1 cellular context compared by ENCODE assay signal in the genomic region with DNA sequence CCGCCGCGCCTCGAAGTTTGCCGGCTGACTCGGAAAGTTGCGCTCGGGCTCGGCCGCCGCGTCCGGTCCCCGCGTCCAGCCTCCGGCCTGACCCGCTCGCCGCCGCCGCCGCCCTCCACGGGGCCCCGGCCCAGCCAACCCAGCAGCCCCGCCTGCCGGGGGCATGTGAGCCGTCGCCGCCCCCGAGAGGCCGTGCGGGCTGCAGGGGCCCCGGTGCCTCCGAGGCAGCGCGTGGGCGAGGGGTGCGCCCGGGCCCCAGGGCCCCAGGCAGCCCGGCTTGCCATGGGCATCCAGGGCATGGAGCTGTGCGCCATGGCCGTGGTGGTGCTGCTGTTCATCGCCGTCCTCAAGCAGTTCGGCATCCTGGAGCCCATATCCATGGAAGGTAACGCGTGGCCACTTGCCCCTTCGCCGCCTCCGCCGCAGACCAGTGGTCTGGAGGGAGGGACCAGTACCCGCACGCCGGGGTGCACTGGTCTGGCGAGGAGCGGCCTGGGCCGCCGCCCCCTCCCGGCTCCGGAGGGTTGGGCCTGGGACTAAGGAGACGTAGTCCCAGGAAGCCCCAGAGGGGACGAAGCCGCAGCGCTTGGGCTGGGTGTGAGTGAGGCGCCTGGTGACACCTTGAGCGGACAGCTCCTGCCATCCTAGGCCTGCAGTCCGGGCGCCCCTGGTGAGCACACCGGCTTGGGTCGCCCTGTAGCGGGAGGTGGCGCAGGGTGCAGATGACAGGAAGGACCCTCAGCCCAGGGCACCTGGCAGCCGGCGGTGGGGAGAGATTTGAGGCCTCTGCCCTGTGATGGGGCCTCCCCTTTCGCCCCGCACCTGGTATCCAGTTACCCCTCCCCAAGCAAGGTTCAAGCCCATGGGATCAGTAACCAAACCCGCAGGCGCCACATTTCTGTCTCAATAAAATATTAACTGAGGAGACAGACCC.
TF ChIP-seq lines count a peak whose summit lies in the region.

No MANE protein-coding gene starts in this region.

TF ChIP-seq in SK-N-SH, 30 proteins besides CTCF, POLR2A, EP300 and RAD21 (continued from another document):
- TF ChIP-seq FOXJ3 (CRISPR knock-in tag; IDR thresholded peaks at IDR 0.05) (no peak), EZH2phosphoT487 (IDR thresholded peaks at IDR 0.05; ENCODE audit: borderline replicate concordance, low read depth) (no peak), NRF1 (IDR thresholded peaks at IDR 0.05; ENCODE audit: low read depth, low read length) (no peak), SIN3A (IDR thresholded peaks at IDR 0.05; ENCODE audit: borderline replicate concordance, low read depth, low read length) (no peak), ELF1 (IDR thresholded peaks at IDR 0.05) (no peak), TAF1 (IDR thresholded peaks at IDR 0.05; ENCODE audit: borderline replicate concordance, low read depth, low read length) (no peak)
